ENCODE assay signal across 13 cellular contexts in genomic region chr21:42539342-42539741, GRCh38. TPM values are rescaled to one million over a fixed set of nuclear protein-coding genes. Genes with fewer than 3 reads are reported as not detected.
"Had no signal": no experiment of that assay in that cellular context is flagged by ENCODE, and none has a peak within 500 bp of the region (broad histone marks: within the 10 kb centered on the region; RNA-seq: fewer than 3 reads in every experiment).

No MANE protein-coding gene starts in this region.

- H3K27ac ChIP-seq: dorsolateral prefrontal cortex, spleen had no signal

- H3K4me3 ChIP-seq: dorsolateral prefrontal cortex, spleen had no signal

- DNase-seq: activated CD4-positive, alpha-beta T cell treated with anti-CD3 and anti-CD28 coated beads, Interleukin-2, amount 10 ng/mL, durations not matched to agents 7 days and 5 days; activated CD8-positive, alpha-beta memory T cell treated with anti-CD3 and anti-CD28 coated beads, Interleukin-2, amount 50 U/mL, for 4 hours; activated naive CD4-positive, alpha-beta T cell treated with anti-CD3 and anti-CD28 coated beads for 36 hours; activated naive CD8-positive, alpha-beta T cell treated with anti-CD3 and anti-CD28 coated beads, Interleukin-2, amount 50 U/mL, for 24 hours; activated T-cell treated with anti-CD3 and anti-CD28 coated beads, Interleukin-2, amount 50 U/mL, for 4 hours; anterior cingulate cortex; caudate nucleus; naive thymus-derived CD4-positive, alpha-beta T cell; spleen; stimulated activated CD4-positive, alpha-beta T cell treated with anti-CD3 and anti-CD28 coated beads, Interleukin-4, amount 100 ng/mL, for 4 hours had no signal

- H3K9me3 ChIP-seq: spleen had no signal

- ATAC-seq: activated naive CD8-positive, alpha-beta T cell treated with anti-CD3 and anti-CD28 coated beads, Interleukin-2, amount 50 U/mL, for 24 hours; activated T-cell treated with anti-CD3 and anti-CD28 coated beads, Interleukin-2, amount 50 U/mL, for 4 hours; naive thymus-derived CD4-positive, alpha-beta T cell; stimulated activated memory B cell treated with anti-CD40 and anti-IgM and Interleukin-4, amounts not matched to agents 10 μg/mL and 1 μg/mL and 100 μg/mL, for 72 hours had no signal

- H3K27me3 ChIP-seq: dorsolateral prefrontal cortex, spleen had no signal

RNA-seq across cellular contexts. Expression of gene RSPH1, which starts 43.3 kb away (rescaled TPM):
- total RNA-seq: activated CD4-positive, alpha-beta T cell treated with anti-CD3 and anti-CD28 coated beads, Interleukin-2, amount 10 ng/mL, durations not matched to agents 7 days and 5 days; activated T-cell treated with anti-CD3 and anti-CD28 coated beads, Interleukin-2, amount 50 U/mL, for 4 hours; fibroblast of villous mesenchyme had no signal
- polyA plus RNA-seq: naive thymus-derived CD4-positive, alpha-beta T cell had no signal
